In the genomic region with DNA sequence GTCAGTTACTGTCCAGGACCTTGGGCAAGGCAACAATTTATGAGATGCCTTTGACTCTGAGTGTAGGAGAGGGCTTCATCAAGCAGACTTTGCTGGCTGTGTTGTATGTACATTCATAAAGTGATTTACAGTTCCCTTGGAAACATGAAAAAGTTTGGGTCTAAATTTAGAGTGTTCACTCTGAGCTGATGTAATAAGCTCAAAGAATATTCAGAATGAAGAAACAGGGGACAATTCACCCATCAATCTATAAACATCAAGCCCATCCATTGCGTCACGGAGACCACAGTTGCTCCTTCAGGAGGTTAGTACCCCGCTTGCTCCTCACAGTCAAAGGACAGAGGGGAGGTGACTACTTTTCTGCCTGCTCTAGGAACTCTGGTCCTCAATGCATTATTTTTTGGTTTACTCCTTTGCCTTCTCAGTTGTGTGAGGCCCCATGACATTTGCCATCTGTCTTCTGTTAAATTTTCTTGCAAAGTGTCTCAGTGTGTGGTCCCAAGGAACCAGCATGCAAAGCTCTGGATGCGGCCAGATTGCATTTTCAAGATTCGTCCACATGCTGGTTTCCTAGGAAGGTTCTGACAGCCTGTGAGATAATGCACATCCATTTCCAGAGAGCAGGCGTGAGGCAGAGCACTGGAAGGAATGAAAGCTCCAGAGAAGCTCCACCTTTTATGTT, we compare ENCODE assay signal across 1 cellular context.
TF ChIP-seq lines count a peak whose summit lies in the region.

No MANE protein-coding gene starts in this region.

TF ChIP-seq in GM23338, 12 proteins besides CTCF, POLR2A, EP300 and RAD21 (continued from another document):
- TF ChIP-seq, protein P1, sequence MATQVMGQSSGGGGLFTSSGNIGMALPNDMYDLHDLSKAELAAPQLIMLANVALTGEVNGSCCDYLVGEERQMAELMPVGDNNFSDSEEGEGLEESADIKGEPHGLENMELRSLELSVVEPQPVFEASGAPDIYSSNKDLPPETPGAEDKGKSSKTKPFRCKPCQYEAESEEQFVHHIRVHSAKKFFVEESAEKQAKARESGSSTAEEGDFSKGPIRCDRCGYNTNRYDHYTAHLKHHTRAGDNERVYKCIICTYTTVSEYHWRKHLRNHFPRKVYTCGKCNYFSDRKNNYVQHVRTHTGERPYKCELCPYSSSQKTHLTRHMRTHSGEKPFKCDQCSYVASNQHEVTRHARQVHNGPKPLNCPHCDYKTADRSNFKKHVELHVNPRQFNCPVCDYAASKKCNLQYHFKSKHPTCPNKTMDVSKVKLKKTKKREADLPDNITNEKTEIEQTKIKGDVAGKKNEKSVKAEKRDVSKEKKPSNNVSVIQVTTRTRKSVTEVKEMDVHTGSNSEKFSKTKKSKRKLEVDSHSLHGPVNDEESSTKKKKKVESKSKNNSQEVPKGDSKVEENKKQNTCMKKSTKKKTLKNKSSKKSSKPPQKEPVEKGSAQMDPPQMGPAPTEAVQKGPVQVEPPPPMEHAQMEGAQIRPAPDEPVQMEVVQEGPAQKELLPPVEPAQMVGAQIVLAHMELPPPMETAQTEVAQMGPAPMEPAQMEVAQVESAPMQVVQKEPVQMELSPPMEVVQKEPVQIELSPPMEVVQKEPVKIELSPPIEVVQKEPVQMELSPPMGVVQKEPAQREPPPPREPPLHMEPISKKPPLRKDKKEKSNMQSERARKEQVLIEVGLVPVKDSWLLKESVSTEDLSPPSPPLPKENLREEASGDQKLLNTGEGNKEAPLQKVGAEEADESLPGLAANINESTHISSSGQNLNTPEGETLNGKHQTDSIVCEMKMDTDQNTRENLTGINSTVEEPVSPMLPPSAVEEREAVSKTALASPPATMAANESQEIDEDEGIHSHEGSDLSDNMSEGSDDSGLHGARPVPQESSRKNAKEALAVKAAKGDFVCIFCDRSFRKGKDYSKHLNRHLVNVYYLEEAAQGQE (IDR thresholded peaks at IDR 0.05; ENCODE audit: unreplicated experiment): no peak
- no peak for TF ChIP-seq STAT1 (IDR thresholded peaks at IDR 0.05; ENCODE audit: unreplicated experiment)
- TF ChIP-seq NANOG (IDR thresholded peaks at IDR 0.05; ENCODE audit: borderline replicate concordance): no peak
